In the genomic region with DNA sequence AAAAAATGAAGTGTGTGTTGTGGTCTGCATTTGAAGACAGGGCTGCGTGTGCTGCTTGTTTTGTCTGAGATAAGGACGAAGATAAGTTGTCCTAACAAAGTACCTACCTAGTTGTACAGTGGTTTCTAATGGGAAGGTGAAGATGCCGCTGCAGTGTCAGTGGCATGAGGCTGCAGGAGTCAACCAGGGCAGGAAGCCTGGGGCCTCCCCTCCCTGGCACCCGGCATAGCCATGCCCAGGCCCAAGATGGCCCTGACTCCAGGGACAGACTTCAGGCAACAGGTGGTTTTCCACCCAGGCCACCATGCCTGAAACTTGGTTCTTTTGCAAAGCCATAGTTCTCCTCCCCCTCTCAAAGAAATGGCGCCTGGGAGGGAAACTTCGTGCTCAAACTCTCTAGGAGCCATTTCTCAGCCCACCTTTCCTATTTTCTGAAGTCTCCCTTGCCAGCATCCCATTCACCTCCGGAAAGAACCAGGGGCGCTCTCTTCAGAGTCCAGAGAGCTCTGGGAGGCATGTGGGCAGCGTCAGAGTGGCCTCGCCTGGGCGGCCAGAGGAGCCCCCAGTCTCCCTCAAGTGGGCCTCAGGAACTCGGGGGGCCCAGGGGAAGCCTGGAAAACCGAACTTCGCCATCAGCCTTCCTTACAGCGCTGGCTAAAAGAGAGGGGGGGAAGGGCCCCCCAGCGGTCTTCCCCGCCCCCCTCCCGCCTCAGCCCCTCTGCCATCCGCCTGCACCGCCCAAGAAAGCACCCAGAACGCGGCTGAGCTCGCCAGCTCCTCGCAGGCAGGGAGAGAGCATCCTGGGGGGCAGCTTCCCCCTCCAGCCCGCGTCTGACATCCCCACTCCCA, we compare ENCODE assay signal across 8 cellular contexts. TPM values are rescaled to one million over a fixed set of nuclear protein-coding genes. Genes with fewer than 3 reads are reported as not detected.
DNase-seq lines count a peak whose midpoint lies in the region; ATAC-seq and TF ChIP-seq lines count a peak whose summit lies in the region.

No MANE protein-coding gene starts in this region.

- TF ChIP-seq CTCF in fibroblast of villous mesenchyme (IDR thresholded peaks at IDR 0.05; ENCODE audit: insufficient read depth, low read depth, low read length): no peak

- H3K36me3 Mint-ChIP-seq in activated T-cell treated with anti-CD3 and anti-CD28 coated beads, Interleukin-2, amount 50 U/mL, for 4 hours (ENCODE audit: insufficient read depth): no peaks in the 10 kb centered on the region

- intact Hi-C loops in sciatic nerve (cut with DNase I): no loop called here

- DNase-seq in activated gamma-delta T cell treated with Interleukin-2 at 50 U/mL for 16 hours (peak; percentile 40), activated gamma-delta T cell (lab: John Stamatoyannopoulos, UW) (no peak), fibroblast of villous mesenchyme (ENCODE audit: low read depth) (no peak), sciatic nerve (ENCODE audit: low spot score) (peak; percentile 60)
- no peak for DNase-seq in activated T-cell treated with anti-CD3 and anti-CD28 coated beads, Interleukin-2, amount 50 U/mL, for 4 hours

- H3K4me1 Mint-ChIP-seq in activated T-cell treated with anti-CD3 and anti-CD28 coated beads, Interleukin-2, amount 50 U/mL, for 4 hours (ENCODE audit: low read depth): peaks cover 56% of the 10 kb centered on the region

- no peak for ATAC-seq in activated T-cell treated with anti-CD3 and anti-CD28 coated beads, Interleukin-2, amount 50 U/mL, for 4 hours
- ATAC-seq in sciatic nerve (no peak), GM21423 (IDR thresholded peaks at IDR 0.05; ENCODE audit: unreplicated experiment) (no peak), GM18519 (IDR thresholded peaks at IDR 0.05; ENCODE audit: low FRiP score, unreplicated experiment) (no peak), GM19035 (IDR thresholded peaks at IDR 0.05; ENCODE audit: unreplicated experiment) (no peak)

- peak overlapping the region; percentile 79 for H3K4me3 ChIP-seq in fibroblast of villous mesenchyme (ENCODE audit: low read depth, low read length)

- H3K9me3 Mint-ChIP-seq in activated T-cell treated with anti-CD3 and anti-CD28 coated beads, Interleukin-2, amount 50 U/mL, for 4 hours: no peaks in the 10 kb centered on the region

- no peaks in the 10 kb centered on the region for H3K27me3 Mint-ChIP-seq in activated T-cell treated with anti-CD3 and anti-CD28 coated beads, Interleukin-2, amount 50 U/mL, for 4 hours (ENCODE audit: low read depth)

- peak overlapping the region; percentile 84 for H3K4me3 Mint-ChIP-seq in activated T-cell treated with anti-CD3 and anti-CD28 coated beads, Interleukin-2, amount 50 U/mL, for 4 hours

RNA-seq across cellular contexts. Expression of gene KAT6B, which starts 2.0 kb away (rescaled TPM):
- 10 to 100 TPM; 14.4 to 15.4 (median 14.6) TPM for total RNA-seq in activated T-cell treated with anti-CD3 and anti-CD28 coated beads, Interleukin-2, amount 50 U/mL, for 4 hours
- total RNA-seq in fibroblast of villous mesenchyme: 25.4 and 26.3 TPM in 2 replicates
- total RNA-seq in sciatic nerve: 57.3 TPM

Comparison
In these comparisons a context has a peak if more than half of its experiments do, and no peak if none do; other contexts are left out.
1. DNase-seq: peak in activated gamma-delta T cell treated with Interleukin-2 at 50 U/mL for 16 hours (single experiment) and sciatic nerve (single experiment); none in activated gamma-delta T cell (single experiment), activated T-cell treated with anti-CD3 and anti-CD28 coated beads, Interleukin-2, amount 50 U/mL, for 4 hours (single experiment) and fibroblast of villous mesenchyme (single experiment).